11 cellular contexts compared by ENCODE assay signal in genomic region chr11:8826901-8827560, GRCh38.
DNase-seq lines count a peak whose midpoint lies in the region; ATAC-seq, FAIRE-seq and TF ChIP-seq lines count a peak whose summit lies in the region.
"Had no signal": no experiment of that assay in that cellular context is flagged by ENCODE, and none has a peak within 500 bp of the region (broad histone marks: within the 10 kb centered on the region; RNA-seq: fewer than 3 reads in every experiment).

No MANE protein-coding gene starts in this region.

- peak overlapping the region; percentile 35 for H3K18ac ChIP-seq in mesendoderm (ENCODE audit: low read length)

- H3K4ac ChIP-seq in mesendoderm (ENCODE audit: low read depth, low read length): peak overlapping the region; percentile 64

- WGBS in mesendoderm (ENCODE audit: extremely low coverage, insufficient coverage, low lambda C conversion rate): no CpG with 5 or more reads among the region's 6 CpGs

- intact Hi-C loops in left cardiac atrium (cut with DNase I): no loop called here
- intact Hi-C loops in Right ventricle myocardium inferior (cut with DNase I): no loop called here

- peak overlapping the region; percentile 89 for H2AK5ac ChIP-seq in mesendoderm (ENCODE audit: low read length)

- FAIRE-seq in bronchial epithelial cell (lab: Jason Lieb, UNC): peak; percentile 7

- no peak overlapping the region for H4K5ac ChIP-seq in mesendoderm (ENCODE audit: low read length)

- DNase-seq in left cardiac atrium: no peak
- DNase-seq in Right ventricle myocardium inferior (ENCODE audit: missing footprints): no peak
- DNase-seq in bronchial epithelial cell (ENCODE audit: low read depth): peak; percentile 30
- DNase-seq in mesendoderm: peak; percentile 77
- DNase-seq: activated naive CD4-positive, alpha-beta T cell treated with anti-CD3 and anti-CD28 coated beads for 36 hours; foreskin keratinocyte had no signal

- no peak overlapping the region for H3K23ac ChIP-seq in mesendoderm (ENCODE audit: low read length)

- TF ChIP-seq CTCF in bronchial epithelial cell (IDR thresholded peaks at IDR 0.05; ENCODE audit: insufficient read depth, low read length, severe bottlenecking): no peak

- no peaks in the 10 kb centered on the region for H3K36me3 ChIP-seq in bronchial epithelial cell (ENCODE audit: control insufficient read depth, insufficient read depth, low read length)
- H3K36me3 ChIP-seq in mesendoderm (ENCODE audit: control insufficient read depth, insufficient read depth, low read length): no peaks in the 10 kb centered on the region

- no peaks in the 10 kb centered on the region for H3K27me3 ChIP-seq in bronchial epithelial cell (ENCODE audit: control insufficient read depth, insufficient read depth, low read length)
- no peaks in the 10 kb centered on the region for H3K27me3 ChIP-seq in mesendoderm (ENCODE audit: insufficient read depth, low read length, poor library complexity)
- H3K27me3 ChIP-seq: foreskin keratinocyte had no signal

- peaks cover 17% of the 10 kb centered on the region for H3K4me1 ChIP-seq in mesendoderm (ENCODE audit: control insufficient read depth, low read depth, low read length)

- H2BK120ac ChIP-seq in mesendoderm (ENCODE audit: low read depth, low read length): peak overlapping the region; percentile 19

- no peaks in the 10 kb centered on the region for H3K79me2 ChIP-seq in mesendoderm (ENCODE audit: control insufficient read depth, insufficient read depth, low read length)

- no peak overlapping the region for H3K4me2 ChIP-seq in mesendoderm (ENCODE audit: low read length)
- H3K4me2 ChIP-seq: KMS-11 had no signal

- H3K27ac ChIP-seq in mesendoderm (ENCODE audit: low read depth, low read length): peak overlapping the region; percentile 84
- H3K27ac ChIP-seq: foreskin keratinocyte, KMS-11 had no signal

- H3K4me3 ChIP-seq in bronchial epithelial cell (ENCODE audit: low read depth, low read length) (no peak overlapping the region), mesendoderm (ENCODE audit: low read length) (no peak overlapping the region)

- H3K56ac ChIP-seq in mesendoderm (ENCODE audit: low read length): peak overlapping the region; percentile 40

- peak overlapping the region; percentile 21 for H3K9ac ChIP-seq in mesendoderm (ENCODE audit: low read length)
- H3K9ac ChIP-seq: KMS-11 had no signal

- peak; percentile 34 to 43 for ATAC-seq in left cardiac atrium
- no peak for ATAC-seq in Right ventricle myocardium inferior
- no peak for ATAC-seq in HG03457 (IDR thresholded peaks at IDR 0.05; ENCODE audit: unreplicated experiment)
- no peak for ATAC-seq in HG03039 (IDR thresholded peaks at IDR 0.05; ENCODE audit: unreplicated experiment)
- no peak for ATAC-seq in GM18519 (IDR thresholded peaks at IDR 0.05; ENCODE audit: low FRiP score, unreplicated experiment)
- ATAC-seq in HG02973 (IDR thresholded peaks at IDR 0.05; ENCODE audit: unreplicated experiment): no peak

- peaks cover 3% of the 10 kb centered on the region for H3K79me1 ChIP-seq in mesendoderm (ENCODE audit: low read length)

- H2BK5ac ChIP-seq in mesendoderm (ENCODE audit: low read length): peak overlapping the region; percentile 44

- H4K8ac ChIP-seq in mesendoderm (ENCODE audit: low read depth, low read length): no peak overlapping the region

- no peak overlapping the region for H2BK15ac ChIP-seq in mesendoderm (replicated peaks; ENCODE audit: low read depth)

Comparison
In these comparisons a context has a peak if more than half of its experiments do, and no peak if none do; other contexts are left out.
1. ATAC-seq: peak in left cardiac atrium (2 of 2); none in Right ventricle myocardium inferior (single experiment), HG03457 (single experiment), HG03039 (single experiment), GM18519 (single experiment) and HG02973 (single experiment).
2. DNase-seq: peak in bronchial epithelial cell (single experiment) and mesendoderm (single experiment); none in left cardiac atrium (single experiment) and Right ventricle myocardium inferior (single experiment).